27 cellular contexts compared by ENCODE assay signal in genomic region chr3:38090453-38090852, GRCh38.
"Had no signal": no experiment of that assay in that cellular context is flagged by ENCODE, and none has a peak within 500 bp of the region (broad histone marks: within the 10 kb centered on the region; RNA-seq: fewer than 3 reads in every experiment).

No MANE protein-coding gene starts in this region.

- H3K27me3 ChIP-seq: neural progenitor cell, ovary, sigmoid colon, stomach, thyroid gland, tibial nerve, upper lobe of left lung, vagina had no signal

- H3K27ac ChIP-seq: neural progenitor cell, ovary, parathyroid adenoma, psoas muscle, sigmoid colon, stomach, thoracic aorta, thyroid gland, tibial nerve, upper lobe of left lung, vagina had no signal

- H3K4me3 Mint-ChIP-seq: natural killer cell; nephron; neural progenitor cell; stimulated activated effector memory CD8-positive, alpha-beta T cell treated with anti-CD3 and anti-CD28 coated beads, Interleukin-12 subunit alpha, Interleukin-12 subunit beta, amount 100 ng/mL, for 72 hours; stimulated activated naive B cell treated with anti-CD40 and anti-IgM and Interleukin-4, amounts not matched to agents 10 μg/mL and 1 μg/mL and 100 μg/mL, for 72 hours; stimulated activated naive CD8-positive, alpha-beta T cell treated with anti-CD3 and anti-CD28 coated beads, Interleukin-15, Interleukin-2, amounts not matched to agents 100 ng/mL and 50 ng/mL, for 24 hours had no signal

- H3K9me3 Mint-ChIP-seq: natural killer cell; nephron; neural progenitor cell; stimulated activated effector memory CD8-positive, alpha-beta T cell treated with anti-CD3 and anti-CD28 coated beads, Interleukin-12 subunit alpha, Interleukin-12 subunit beta, amount 100 ng/mL, for 72 hours; stimulated activated naive B cell treated with anti-CD40 and anti-IgM and Interleukin-4, amounts not matched to agents 10 μg/mL and 1 μg/mL and 100 μg/mL, for 72 hours; stimulated activated naive CD8-positive, alpha-beta T cell treated with anti-CD3 and anti-CD28 coated beads, Interleukin-15, Interleukin-2, amounts not matched to agents 100 ng/mL and 50 ng/mL, for 24 hours had no signal

- H3K79me2 ChIP-seq: parathyroid adenoma had no signal

- FAIRE-seq: small intestine, urothelium cell line had no signal

- H3K4me1 ChIP-seq: neural progenitor cell, parathyroid adenoma, psoas muscle, sigmoid colon, stomach, thyroid gland, tibial nerve, upper lobe of left lung, vagina had no signal

- H3K4me1 Mint-ChIP-seq: natural killer cell; nephron; stimulated activated effector memory CD8-positive, alpha-beta T cell treated with anti-CD3 and anti-CD28 coated beads, Interleukin-12 subunit alpha, Interleukin-12 subunit beta, amount 100 ng/mL, for 72 hours; stimulated activated naive B cell treated with anti-CD40 and anti-IgM and Interleukin-4, amounts not matched to agents 10 μg/mL and 1 μg/mL and 100 μg/mL, for 72 hours had no signal

- H3K27me3 Mint-ChIP-seq: stimulated activated naive CD8-positive, alpha-beta T cell treated with anti-CD3 and anti-CD28 coated beads, Interleukin-15, Interleukin-2, amounts not matched to agents 100 ng/mL and 50 ng/mL, for 24 hours had no signal

- DNase-seq: natural killer cell; occipital lobe; ovary; posterior cingulate gyrus; psoas muscle; right cardiac atrium; sigmoid colon; small intestine; stimulated activated CD4-positive, alpha-beta T cell treated with anti-CD3 and anti-CD28 coated beads, Interleukin-15, amount 100 ng/mL, for 24 hours; stimulated activated CD4-positive, alpha-beta T cell treated with anti-CD3 and anti-CD28 coated beads, Interleukin-2, amount 100 ng/mL, for 24 hours; stimulated activated CD4-positive, alpha-beta T cell treated with anti-CD3 and anti-CD28 coated beads, Interleukin-2, amount 100 ng/mL, for 48 hours; stimulated activated CD4-positive, alpha-beta T cell treated with anti-CD3 and anti-CD28 coated beads, Interleukin-4, amount 100 ng/mL, for 24 hours; stimulated activated naive B cell treated with anti-CD40 and anti-IgM and Interleukin-4, amounts not matched to agents 10 μg/mL and 1 μg/mL and 100 μg/mL, for 72 hours; stimulated activated naive CD4-positive, alpha-beta T cell treated with Interleukin-2 at 50 U/mL for 16 hours; stomach; thyroid gland; trophoblast cell; upper lobe of left lung had no signal

- H3K36me3 Mint-ChIP-seq: natural killer cell; neural progenitor cell; stimulated activated naive B cell treated with anti-CD40 and anti-IgM and Interleukin-4, amounts not matched to agents 10 μg/mL and 1 μg/mL and 100 μg/mL, for 72 hours had no signal

- H3K4me3 ChIP-seq: neural progenitor cell, ovary, psoas muscle, sigmoid colon, stomach, thoracic aorta, thyroid gland, tibial nerve, upper lobe of left lung, vagina had no signal

- H3K9me3 ChIP-seq: ovary, psoas muscle, sigmoid colon, thoracic aorta, thyroid gland, upper lobe of left lung, vagina had no signal

- H3K36me3 ChIP-seq: neural progenitor cell, ovary, sigmoid colon, stomach, thoracic aorta, thyroid gland, upper lobe of left lung, vagina had no signal

- H2AFZ ChIP-seq: neural progenitor cell, parathyroid adenoma had no signal

- H3K9ac ChIP-seq: neural progenitor cell, parathyroid adenoma had no signal

- ATAC-seq: natural killer cell; psoas muscle; right cardiac atrium; stimulated activated effector memory CD8-positive, alpha-beta T cell treated with anti-CD3 and anti-CD28 coated beads, Interleukin-12 subunit alpha, Interleukin-12 subunit beta, amount 100 ng/mL, for 72 hours; stimulated activated naive B cell treated with anti-CD40 and anti-IgM and Interleukin-4, amounts not matched to agents 10 μg/mL and 1 μg/mL and 100 μg/mL, for 72 hours had no signal

- H3K4me2 ChIP-seq: neural progenitor cell had no signal
